In genomic region chr6:56214304-56215101, GRCh38 we compare ENCODE assay signal across 32 cellular contexts. TPM values are rescaled to one million over a fixed set of nuclear protein-coding genes. Genes with fewer than 3 reads are reported as not detected.
"Had no signal": no experiment of that assay in that cellular context is flagged by ENCODE, and none has a peak within 500 bp of the region (broad histone marks: within the 10 kb centered on the region; RNA-seq: fewer than 3 reads in every experiment).

No MANE protein-coding gene starts in this region.

- H3K27me3 ChIP-seq: body of pancreas, breast epithelium had no signal

- H3K36me3 Mint-ChIP-seq: activated naive CD8-positive, alpha-beta T cell treated with anti-CD3 and anti-CD28 coated beads for 36 hours had no signal

- FAIRE-seq: astrocyte, RCC 7860, TTC549 had no signal

- ATAC-seq: activated CD8-positive, alpha-beta T cell treated with anti-CD3 and anti-CD28 coated beads for 36 hours; activated T-cell treated with anti-CD3 and anti-CD28 coated beads, Interleukin-2, amount 50 U/mL, for 72 hours; activated T-helper 17 cell treated with anti-CD3 and anti-CD28 coated beads, Interleukin-2, amount 50 U/mL, for 72 hours; body of pancreas had no signal

- DNase-seq: activated CD4-positive, alpha-beta T cell treated with anti-CD3 and anti-CD28 coated beads, Interleukin-2, amount 10 ng/mL, durations not matched to agents 24 days and 14 days; activated CD4-positive, alpha-beta T cell treated with anti-CD3 and anti-CD28 coated beads, Interleukin-2, amount 50 U/mL, for 4 hours; activated CD8-positive, alpha-beta T cell treated with anti-CD3 and anti-CD28 coated beads for 36 hours; activated effector memory CD4-positive, alpha-beta T cell treated with anti-CD3 and anti-CD28 coated beads, Interleukin-2, amount 50 U/mL, for 16 hours; activated naive CD4-positive, alpha-beta T cell; activated naive CD4-positive, alpha-beta T cell treated with anti-CD3 and anti-CD28 coated beads, Interleukin-2, amount 50 U/mL, for 16 hours; activated naive CD8-positive, alpha-beta T cell treated with anti-CD3 and anti-CD28 coated beads for 36 hours; activated T-cell treated with anti-CD3 and anti-CD28 coated beads, Interleukin-2, amount 50 U/mL, for 1 hour; activated T-cell treated with anti-CD3 and anti-CD28 coated beads, Interleukin-2, amount 50 U/mL, for 72 hours; amniotic stem cell; body of pancreas; MM.1S; MV-4-11; NCI-H1092; NCI-H1436 treated with DMSO at 0.1 percent for 48 hours; NCI-H1694 treated with DMSO at 0.1 percent for 48 hours; NCI-H2029; NCI-H345; NCI-H524 treated with DMSO at 0.1 percent for 48 hours; NK-92 treated with Interleukin-12 subunit alpha and Interleukin-12 subunit beta, amount 100 ng/mL, for 24 hours; PC-9; Right ventricle myocardium superior had no signal

- H3K9me3 Mint-ChIP-seq: activated CD4-positive, alpha-beta T cell treated with anti-CD3 and anti-CD28 coated beads, Interleukin-2, amount 10 ng/mL, durations not matched to agents 24 days and 14 days; activated T-helper 17 cell treated with anti-CD3 and anti-CD28 coated beads, Interleukin-2, amount 50 U/mL, for 72 hours; T-helper 1 cell treated with Interleukin-12 subunit alpha and Interleukin-12 subunit beta and Interleukin-4 antibody, amounts not matched to agents 30 μg/mL and 1 μg/mL, for 36 hours; T-helper 2 cell treated with Interferon-gamma antibody and Interleukin-4, amounts not matched to agents 5 μg/mL and 100 μg/mL, for 36 hours had no signal

- H3K9me3 ChIP-seq: body of pancreas, breast epithelium had no signal

- H3K4me1 ChIP-seq: body of pancreas, breast epithelium had no signal

- H3K27ac ChIP-seq: body of pancreas, breast epithelium, PC-9, RWPE1 had no signal

- H3K27ac Mint-ChIP-seq: activated CD4-positive, alpha-beta T cell treated with anti-CD3 and anti-CD28 coated beads, Interleukin-2, amount 10 ng/mL, durations not matched to agents 24 days and 14 days; activated CD8-positive, alpha-beta T cell treated with anti-CD3 and anti-CD28 coated beads for 36 hours; activated naive CD8-positive, alpha-beta T cell treated with anti-CD3 and anti-CD28 coated beads for 36 hours; activated T-cell treated with anti-CD3 and anti-CD28 coated beads, Interleukin-2, amount 50 U/mL, for 72 hours; activated T-helper 17 cell treated with anti-CD3 and anti-CD28 coated beads, Interleukin-2, amount 50 U/mL, for 72 hours; T-helper 1 cell treated with Interleukin-12 subunit alpha and Interleukin-12 subunit beta and Interleukin-4 antibody, amounts not matched to agents 30 μg/mL and 1 μg/mL, for 36 hours; T-helper 2 cell treated with Interferon-gamma antibody and Interleukin-4, amounts not matched to agents 5 μg/mL and 100 μg/mL, for 36 hours had no signal

- H3K4me1 Mint-ChIP-seq: activated CD4-positive, alpha-beta T cell treated with anti-CD3 and anti-CD28 coated beads, Interleukin-2, amount 10 ng/mL, durations not matched to agents 24 days and 14 days; activated naive CD8-positive, alpha-beta T cell treated with anti-CD3 and anti-CD28 coated beads for 36 hours; activated T-helper 17 cell treated with anti-CD3 and anti-CD28 coated beads, Interleukin-2, amount 50 U/mL, for 72 hours had no signal

- H3K4me2 ChIP-seq: PC-9 had no signal

- H3K4me3 ChIP-seq: body of pancreas, breast epithelium, PC-9 had no signal

- H3K27me3 Mint-ChIP-seq: activated CD4-positive, alpha-beta T cell treated with anti-CD3 and anti-CD28 coated beads, Interleukin-2, amount 10 ng/mL, durations not matched to agents 24 days and 14 days; activated CD8-positive, alpha-beta T cell treated with anti-CD3 and anti-CD28 coated beads for 36 hours; activated naive CD8-positive, alpha-beta T cell treated with anti-CD3 and anti-CD28 coated beads for 36 hours; activated T-helper 17 cell treated with anti-CD3 and anti-CD28 coated beads, Interleukin-2, amount 50 U/mL, for 72 hours had no signal

- H3K36me3 ChIP-seq: breast epithelium had no signal

- H3K4me3 Mint-ChIP-seq: activated CD4-positive, alpha-beta T cell treated with anti-CD3 and anti-CD28 coated beads, Interleukin-2, amount 10 ng/mL, durations not matched to agents 24 days and 14 days; activated CD8-positive, alpha-beta T cell treated with anti-CD3 and anti-CD28 coated beads for 36 hours; activated naive CD8-positive, alpha-beta T cell treated with anti-CD3 and anti-CD28 coated beads for 36 hours; activated T-cell treated with anti-CD3 and anti-CD28 coated beads, Interleukin-2, amount 50 U/mL, for 72 hours; activated T-helper 17 cell treated with anti-CD3 and anti-CD28 coated beads, Interleukin-2, amount 50 U/mL, for 72 hours; T-helper 1 cell treated with Interleukin-12 subunit alpha and Interleukin-12 subunit beta and Interleukin-4 antibody, amounts not matched to agents 30 μg/mL and 1 μg/mL, for 36 hours; T-helper 2 cell treated with Interferon-gamma antibody and Interleukin-4, amounts not matched to agents 5 μg/mL and 100 μg/mL, for 36 hours had no signal

- H2AFZ ChIP-seq: PC-9 had no signal

RNA-seq across cellular contexts. Expression of gene COL21A1, which starts 32.9 kb away (rescaled TPM):
- total RNA-seq: activated CD4-positive, alpha-beta T cell treated with anti-CD3 and anti-CD28 coated beads, Interleukin-2, amount 10 ng/mL, durations not matched to agents 24 days and 14 days; activated CD8-positive, alpha-beta memory T cell treated with anti-CD3 and anti-CD28 coated beads for 36 hours; activated CD8-positive, alpha-beta T cell treated with anti-CD3 and anti-CD28 coated beads for 36 hours; activated naive CD8-positive, alpha-beta T cell treated with anti-CD3 and anti-CD28 coated beads for 36 hours; activated T-cell treated with anti-CD3 and anti-CD28 coated beads, Interleukin-2, amount 50 U/mL, for 72 hours; activated T-helper 17 cell treated with anti-CD3 and anti-CD28 coated beads, Interleukin-2, amount 50 U/mL, for 72 hours; NCI-H460; PC-9 had no signal
